In the genomic region with DNA sequence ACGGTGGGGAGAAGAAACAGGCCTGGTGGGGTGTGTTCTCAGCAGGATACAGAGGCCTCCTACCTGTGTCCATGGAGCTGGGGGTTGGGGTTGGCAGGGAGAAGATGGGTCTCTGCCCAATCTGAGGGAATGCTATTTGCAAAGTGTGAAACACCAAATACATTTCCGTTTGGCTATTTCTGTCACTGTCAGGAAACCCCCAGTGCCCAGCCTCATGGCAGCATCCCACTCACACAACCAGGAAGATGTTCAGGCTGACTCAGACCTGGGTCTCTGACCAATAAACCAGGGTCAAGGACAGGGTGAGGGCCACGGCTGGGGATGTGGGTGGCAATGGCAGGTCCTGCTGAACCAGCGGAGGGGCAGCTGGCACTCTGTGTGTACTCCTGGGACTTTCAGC, we compare ENCODE assay signal across 11 cellular contexts.
"Had no signal": no experiment of that assay in that cellular context is flagged by ENCODE, and none has a peak within 500 bp of the region (broad histone marks: within the 10 kb centered on the region; RNA-seq: fewer than 3 reads in every experiment).

No MANE protein-coding gene starts in this region.

- H3K4me3 Mint-ChIP-seq: effector memory CD8-positive, alpha-beta T cell had no signal

- DNase-seq: amniotic stem cell; body of pancreas; central memory CD4-positive, alpha-beta T cell; effector memory CD8-positive, alpha-beta T cell; left ventricle myocardium superior; mesendoderm; ovary; stimulated activated CD4-positive, alpha-beta T cell treated with anti-CD3 and anti-CD28 coated beads, Interleukin-15, amount 100 ng/mL, for 24 hours; stimulated activated CD4-positive, alpha-beta T cell treated with anti-CD3 and anti-CD28 coated beads, Interleukin-4, amount 100 ng/mL, for 4 hours; stomach had no signal

- H3K27ac Mint-ChIP-seq: effector memory CD8-positive, alpha-beta T cell had no signal

- ATAC-seq: body of pancreas; effector memory CD8-positive, alpha-beta T cell; gastroesophageal sphincter; left ventricle myocardium superior had no signal

- H3K27me3 Mint-ChIP-seq: effector memory CD8-positive, alpha-beta T cell had no signal

- H3K9me3 Mint-ChIP-seq: effector memory CD8-positive, alpha-beta T cell had no signal
